In the genomic region with DNA sequence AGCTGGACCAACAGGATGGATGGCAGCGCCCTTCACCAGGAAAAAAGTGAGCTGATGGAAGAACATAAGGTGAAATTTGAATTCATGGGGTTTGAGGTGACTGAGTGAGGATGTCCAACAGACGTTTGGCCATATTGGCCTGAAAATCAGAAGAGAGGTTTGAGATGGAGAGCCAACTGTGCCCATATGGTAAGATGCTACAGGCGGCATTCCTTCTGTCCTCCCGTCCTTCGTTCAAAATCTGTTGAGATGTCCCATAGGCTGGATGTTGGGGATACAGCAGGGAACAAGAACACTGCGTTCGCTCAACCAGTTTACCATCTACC, we compare ENCODE assay signal across 8 cellular contexts. TPM values are rescaled to one million over a fixed set of nuclear protein-coding genes. Genes with fewer than 3 reads are reported as not detected.
DNase-seq lines count a peak whose midpoint lies in the region; ATAC-seq and TF ChIP-seq lines count a peak whose summit lies in the region.

No MANE protein-coding gene starts in this region.

- H2AFZ ChIP-seq in DND-41 (ENCODE audit: low read depth, low read length), result peak overlapping the region; percentile 99

- H3K27ac Mint-ChIP-seq in memory B cell, result peak overlapping the region; percentile 89

- DNase-seq in DND-41, result no peak
- no peak for DNase-seq in breast epithelium (ENCODE audit: low spot score in 2 of 2)
- no peak for DNase-seq in memory B cell (ENCODE audit: low spot score in 2 of 2)
- no peak for DNase-seq in uterus
- no peak for DNase-seq in NCI-H2196 treated with DMSO at 0.1 percent for 48 hours (lab: John Stamatoyannopoulos, UW; ENCODE audit: unreplicated experiment)
- no peak for DNase-seq in NOMO-1 treated with dmso at 0.1 percent for 144 hours (lab: John Stamatoyannopoulos, UW; ENCODE audit: unreplicated experiment)

- H3K27ac ChIP-seq in DND-41 (ENCODE audit: low read length), result peak overlapping the region; percentile 93
- peak overlapping the region; percentile 94 to 96 for H3K27ac ChIP-seq in breast epithelium
- H3K27ac ChIP-seq in uterus, result peak overlapping the region; percentile 81 to 94

- peaks cover 33% of the 10 kb centered on the region for H3K4me1 ChIP-seq in DND-41 (ENCODE audit: insufficient read depth, low read length)
- H3K4me1 ChIP-seq in breast epithelium, result no peaks in the 10 kb centered on the region
- H3K4me1 ChIP-seq in uterus, result peaks cover 0 to 8% of the 10 kb centered on the region in 2 donors

- H3K36me3 ChIP-seq in DND-41 (ENCODE audit: insufficient read depth, low read length), result peaks cover 24% of the 10 kb centered on the region
- H3K36me3 ChIP-seq in breast epithelium, result no peaks in the 10 kb centered on the region
- H3K36me3 ChIP-seq in uterus, result no peaks in the 10 kb centered on the region

- peak overlapping the region; percentile 76 for H3K4me2 ChIP-seq in DND-41 (ENCODE audit: insufficient read depth, low read length)

- peaks cover 20% of the 10 kb centered on the region for H3K4me1 Mint-ChIP-seq in memory B cell

- no peaks in the 10 kb centered on the region for H3K27me3 ChIP-seq in DND-41 (ENCODE audit: insufficient read depth, low read length, poor library complexity)
- H3K27me3 ChIP-seq in breast epithelium, result no peaks in the 10 kb centered on the region
- peaks cover 0 to 4% of the 10 kb centered on the region in 2 donors for H3K27me3 ChIP-seq in uterus

- H3K9me3 ChIP-seq in DND-41 (ENCODE audit: insufficient read depth, low read length, severe bottlenecking) (no peaks in the 10 kb centered on the region), breast epithelium (no peaks in the 10 kb centered on the region), uterus (no peaks in the 10 kb centered on the region)

- TF ChIP-seq CTCF in DND-41 (IDR thresholded peaks at IDR 0.05; ENCODE audit: borderline replicate concordance, extremely low read depth, low read length, poor library complexity, severe bottlenecking), result no peak
- no peak for TF ChIP-seq CTCF in breast epithelium (IDR thresholded peaks at IDR 0.05)
- no peak for TF ChIP-seq CTCF in uterus (IDR thresholded peaks at IDR 0.05)

- H3K79me2 ChIP-seq in DND-41 (ENCODE audit: insufficient read depth, low read length), result peaks cover 45% of the 10 kb centered on the region

- TF ChIP-seq POLR2A in breast epithelium (IDR thresholded peaks at IDR 0.05) (no peak), uterus (IDR thresholded peaks at IDR 0.05) (no peak)

- peak overlapping the region; percentile 71 to 84; a peak in 3 of 4 replicates for H3K4me3 ChIP-seq in DND-41 (ENCODE audit: low read depth in 1 of 2, low read length in 2 of 2)
- peak overlapping the region; percentile 89 to 98 (median 91) for H3K4me3 ChIP-seq in breast epithelium
- peak overlapping the region; percentile 58 to 83 for H3K4me3 ChIP-seq in uterus

- peaks cover 12% of the 10 kb centered on the region for H3K36me3 Mint-ChIP-seq in memory B cell

- no peaks in the 10 kb centered on the region; the same call in 1 of the 2 replicates for H4K20me1 ChIP-seq in DND-41 (ENCODE audit: insufficient read depth, low read length)

- peaks cover 7% of the 10 kb centered on the region for H3K9me3 Mint-ChIP-seq in memory B cell

- H3K4me3 Mint-ChIP-seq in memory B cell, result peak overlapping the region; percentile 93

- ATAC-seq in DND-41 (ENCODE audit: insufficient read depth, low read depth) (no peak), HG03139 (IDR thresholded peaks at IDR 0.05; ENCODE audit: unreplicated experiment) (peak; percentile 6), memory B cell (ENCODE audit: low read depth) (peak; percentile 1), HG02970 (IDR thresholded peaks at IDR 0.05; ENCODE audit: low FRiP score, unreplicated experiment) (no peak)

- intact Hi-C loops in breast epithelium (cut with DNase I; ENCODE audit: low total_unique reads) (no loop called here), uterus (cut with DNase I; ENCODE audit: low total_unique reads) (no loop called here)

- peaks cover 4% of the 10 kb centered on the region for H3K27me3 Mint-ChIP-seq in memory B cell

- peak overlapping the region; percentile 72 for H3K9ac ChIP-seq in DND-41 (ENCODE audit: low read depth, low read length)

RNA-seq across cellular contexts. Expression of gene CMTR1, which starts 0.5 kb away (rescaled TPM):
- total RNA-seq in breast epithelium, result 10 to 100 TPM; 31.4 to 35.7 (median 32.4) TPM
- 10 to 100 TPM in 3 of 4 donors, 1 to 10 TPM in 1; 5.9 to 54.9 (median 31.0) TPM for total RNA-seq in uterus

Comparison
In these comparisons a context has a peak if more than half of its experiments do, and no peak if none do; other contexts are left out.
1. ATAC-seq: peak in HG03139 (single experiment) and memory B cell (single experiment); none in DND-41 (single experiment) and HG02970 (single experiment).
2. Peak in every context shown above with its lines, with median percentiles within 50 percentile points of each other: H3K27ac ChIP-seq and H3K4me3 ChIP-seq.